In genomic region chr1:73326663-73327062, GRCh38 we compare ENCODE assay signal across 29 cellular contexts.
DNase-seq lines count a peak whose midpoint lies in the region; ATAC-seq, FAIRE-seq and TF ChIP-seq lines count a peak whose summit lies in the region.
"Had no signal": no experiment of that assay in that cellular context is flagged by ENCODE, and none has a peak within 500 bp of the region (broad histone marks: within the 10 kb centered on the region; RNA-seq: fewer than 3 reads in every experiment).

No MANE protein-coding gene starts in this region.

- no peak overlapping the region for H3K27ac ChIP-seq in GM12878 (ENCODE audit: control insufficient read depth, insufficient read depth)
- no peak overlapping the region for H3K27ac ChIP-seq in endodermal cell (ENCODE audit: low read depth, low read length)
- H3K27ac ChIP-seq in upper lobe of right lung: no peak overlapping the region
- H3K27ac ChIP-seq: BLaER1 had no signal

- peak; percentile 38; the same call in 2 of the 3 replicates for ATAC-seq in GM12878
- peak; percentile 9 for ATAC-seq in upper lobe of right lung
- ATAC-seq in GM18868 (IDR thresholded peaks at IDR 0.05; ENCODE audit: unreplicated experiment): no peak
- ATAC-seq in effector memory CD8-positive, alpha-beta T cell (replicated peaks): no peak

- no peak for TF ChIP-seq POLR2A in GM12878 (IDR thresholded peaks at IDR 0.05; ENCODE audit: low read depth, low read length)

- H3K4me1 ChIP-seq in GM12878 (ENCODE audit: control insufficient read depth, insufficient read depth, low read length) (no peaks in the 10 kb centered on the region), endodermal cell (ENCODE audit: control insufficient read depth, insufficient read depth, low read length) (no peaks in the 10 kb centered on the region), upper lobe of right lung (no peaks in the 10 kb centered on the region)
- H3K4me1 ChIP-seq: BE2C, BLaER1 had no signal

- intact Hi-C loops in GM12878 (cut with micrococcal nuclease; ENCODE audit: unreplicated experiment) (no loop called here), upper lobe of right lung (cut with DNase I) (no loop called here)

- no peak overlapping the region for H3K27ac Mint-ChIP-seq in endodermal cell
- no peak overlapping the region for H3K27ac Mint-ChIP-seq in effector memory CD8-positive, alpha-beta T cell
- H3K27ac Mint-ChIP-seq: CD14-positive monocyte; CD4-positive, alpha-beta memory T cell; CD4-positive, CD25-positive, alpha-beta regulatory T cell; CD8-positive, alpha-beta memory T cell had no signal

- TF ChIP-seq CTCF in GM12878 (IDR thresholded peaks at IDR 0.05 in 2 of 3, conservative IDR thresholded peaks at IDR 0.05 in 1 of 3; ENCODE audit: control insufficient read depth in 2 of 3, extremely low read depth in 1 of 3, insufficient read depth in 1 of 3, low read depth in 3 of 3, low read length in 3 of 3): no peak
- peak; percentile 40 for TF ChIP-seq CTCF in endodermal cell (conservative IDR thresholded peaks at IDR 0.05)
- no peak for TF ChIP-seq CTCF in upper lobe of right lung (IDR thresholded peaks at IDR 0.05)

- CTCF ChIA-PET in GM12878 (lab: Yijun Ruan, JAX): interaction anchor here (1.2 kb wide), 1 partner anchor 13 kb away, joined by 3 read pairs; no protein-coding TSS in a partner anchor

- BruUV-seq in GM12878 (replicated peaks; lab: Mats Ljungman, UMichigan): no TSS peak

- no peak overlapping the region for H2AFZ ChIP-seq in GM12878 (ENCODE audit: control insufficient read depth, low read depth, low read length)

- no peak overlapping the region for H3K4me2 ChIP-seq in GM12878 (ENCODE audit: control insufficient read depth, insufficient read depth)
- H3K4me2 ChIP-seq: BLaER1 had no signal

- H3K79me2 ChIP-seq in GM12878 (ENCODE audit: control insufficient read depth, insufficient read depth, low read length): no peaks in the 10 kb centered on the region

- no peaks in the 10 kb centered on the region for H3K36me3 Mint-ChIP-seq in endodermal cell (ENCODE audit: low read depth)
- H3K36me3 Mint-ChIP-seq in effector memory CD8-positive, alpha-beta T cell (ENCODE audit: insufficient read depth): no peaks in the 10 kb centered on the region
- H3K36me3 Mint-ChIP-seq: CD14-positive monocyte; CD4-positive, alpha-beta memory T cell; CD4-positive, CD25-positive, alpha-beta regulatory T cell; CD8-positive, alpha-beta memory T cell had no signal

- H3K4me3 Mint-ChIP-seq in endodermal cell: no peak overlapping the region
- H3K4me3 Mint-ChIP-seq in effector memory CD8-positive, alpha-beta T cell: no peak overlapping the region
- H3K4me3 Mint-ChIP-seq: CD14-positive monocyte; CD4-positive, alpha-beta memory T cell; CD4-positive, CD25-positive, alpha-beta regulatory T cell; CD8-positive, alpha-beta memory T cell had no signal

- no peak overlapping the region for H3K4me3 ChIP-seq in GM12878
- no peak overlapping the region for H3K4me3 ChIP-seq in endodermal cell (ENCODE audit: low read length)
- no peak overlapping the region for H3K4me3 ChIP-seq in upper lobe of right lung
- H3K4me3 ChIP-seq: BLaER1 had no signal

- TF ChIP-seq EP300 in GM12878 (IDR thresholded peaks at IDR 0.05; ENCODE audit: borderline replicate concordance in 1 of 2, control insufficient read depth in 1 of 2, low read depth in 2 of 2, low read length in 2 of 2): no peak

- RAD21 ChIA-PET in GM12878 (lab: Charles Lee; ENCODE audit: unreplicated experiment): no interaction called here

- SMC1A ChIA-PET in GM12878 (lab: Charles Lee; ENCODE audit: uncharacterized antibody, unreplicated experiment): interaction anchor here (1.6 kb wide), 1 partner anchor 11 kb away, joined by 3 read pairs; no protein-coding TSS in a partner anchor

- H3K27me3 ChIP-seq in GM12878 (replicated peaks in 1 of 2; ENCODE audit: control insufficient read depth in 2 of 2, insufficient read depth in 2 of 2, low read length in 1 of 2): no peaks in the 10 kb centered on the region
- no peaks in the 10 kb centered on the region for H3K27me3 ChIP-seq in endodermal cell (ENCODE audit: control insufficient read depth, insufficient read depth, low read length, poor library complexity, severe bottlenecking)
- H3K27me3 ChIP-seq in upper lobe of right lung: no peaks in the 10 kb centered on the region
- H3K27me3 ChIP-seq: BE2C, BLaER1 had no signal

- DNase-seq in GM12878 (ENCODE audit: low read depth, low spot score) (no peak), endodermal cell (no peak), mesenteric fat pad (ENCODE audit: low spot score) (peak; percentile 75), upper lobe of right lung (no peak), NCI-H2171 (lab: John Stamatoyannopoulos, UW) (no peak)
- DNase-seq in stimulated activated CD4-positive, alpha-beta T cell treated with anti-CD3 and anti-CD28 coated beads, Interleukin-4, amount 100 ng/mL, for 1 hour: no peak
- no peak for DNase-seq in effector memory CD8-positive, alpha-beta T cell
- DNase-seq: 8988T; ACHN; BE2C; C1 segment of cervical spinal cord; CD4-positive, alpha-beta memory T cell; CD4-positive, CD25-positive, alpha-beta regulatory T cell; CD8-positive, alpha-beta memory T cell; COR-L47; DMS 273 treated with DMSO at 0.1 percent for 48 hours; DMS153; DMS53; DMS79; DND-41; EL; GDM1 had no signal

- no peak for TF ChIP-seq RAD21 in GM12878 (IDR thresholded peaks at IDR 0.05; ENCODE audit: insufficient read depth, low read depth, low read length)

- no peaks in the 10 kb centered on the region for H3K36me3 ChIP-seq in GM12878 (ENCODE audit: control insufficient read depth in 2 of 2, insufficient read depth in 2 of 2, low read length in 1 of 2)
- no peaks in the 10 kb centered on the region for H3K36me3 ChIP-seq in endodermal cell (ENCODE audit: control insufficient read depth, insufficient read depth, low read length)
- no peaks in the 10 kb centered on the region for H3K36me3 ChIP-seq in upper lobe of right lung
- H3K36me3 ChIP-seq: BE2C, BLaER1 had no signal

- H4K20me1 ChIP-seq in GM12878 (ENCODE audit: control insufficient read depth, insufficient read depth): no peaks in the 10 kb centered on the region
- H4K20me1 ChIP-seq: BLaER1 had no signal

- no peaks in the 10 kb centered on the region for H3K4me1 Mint-ChIP-seq in endodermal cell
- no peaks in the 10 kb centered on the region for H3K4me1 Mint-ChIP-seq in effector memory CD8-positive, alpha-beta T cell (ENCODE audit: low read depth in 2 of 2)
- H3K4me1 Mint-ChIP-seq: CD14-positive monocyte; CD4-positive, alpha-beta memory T cell; CD4-positive, CD25-positive, alpha-beta regulatory T cell; CD8-positive, alpha-beta memory T cell had no signal

- peaks cover 9% of the 10 kb centered on the region for H3K9me3 Mint-ChIP-seq in endodermal cell
- peaks cover 0 to 17% of the 10 kb centered on the region in 2 donors for H3K9me3 Mint-ChIP-seq in effector memory CD8-positive, alpha-beta T cell

- FAIRE-seq in GM12878 (lab: Jason Lieb, UNC): no peak
- FAIRE-seq: A204.1, GM12891, GM18507, GM19239 had no signal

- 24% methylated on average over 5 of the region's 5 CpGs for WGBS in GM12878 (ENCODE audit: insufficient coverage, insufficient replicate concordance, low lambda C conversion rate, missing lambda C conversion rate)
- 87 to 92% methylated on average over 3 to 5 of the region's 5 CpGs for WGBS in endodermal cell (ENCODE audit: insufficient coverage in 1 of 2, insufficient read length in 1 of 2), 2 experiments

- no peaks in the 10 kb centered on the region for H3K27me3 Mint-ChIP-seq in endodermal cell (ENCODE audit: insufficient read depth)
- no peaks in the 10 kb centered on the region for H3K27me3 Mint-ChIP-seq in effector memory CD8-positive, alpha-beta T cell
- H3K27me3 Mint-ChIP-seq: CD4-positive, alpha-beta memory T cell; CD4-positive, CD25-positive, alpha-beta regulatory T cell; CD8-positive, alpha-beta memory T cell had no signal

- H3K9me3 ChIP-seq in GM12878 (replicated peaks; ENCODE audit: control insufficient read depth, insufficient read depth, low read length) (no peaks in the 10 kb centered on the region), endodermal cell (ENCODE audit: control insufficient read depth, low read length) (no peaks in the 10 kb centered on the region), upper lobe of right lung (peaks cover 2% of the 10 kb centered on the region)
- H3K9me3 ChIP-seq: BE2C had no signal

- in situ Hi-C loops in GM12878 (cut with MboI): no loop called here

- POLR2A ChIA-PET in GM12878 (lab: Charles Lee): no interaction called here

- H3K9ac ChIP-seq in GM12878 (ENCODE audit: control insufficient read depth, insufficient read depth, low read length): no peak overlapping the region
- no peak overlapping the region for H3K9ac ChIP-seq in endodermal cell (ENCODE audit: extremely low read depth, low read length, poor library complexity, severe bottlenecking)
- H3K9ac ChIP-seq: BLaER1 had no signal

TF ChIP-seq in GM12878, 131 proteins besides CTCF, POLR2A, EP300 and RAD21 (continues in another document):
- TF ChIP-seq TAF1 (IDR thresholded peaks at IDR 0.05; ENCODE audit: borderline replicate concordance, low read depth, low read length) (no peak), SUPT20H (IDR thresholded peaks at IDR 0.05; ENCODE audit: borderline replicate concordance, control insufficient read depth, low read depth, low read length) (no peak), MEF2A (IDR thresholded peaks at IDR 0.05; ENCODE audit: insufficient read depth, low read depth, low read length) (no peak), RFX5 (IDR thresholded peaks at IDR 0.05; ENCODE audit: low read depth, low read length) (no peak)

Comparison
In these comparisons a context has a peak if more than half of its experiments do, and no peak if none do; other contexts are left out.
1. ATAC-seq: peak in GM12878 (single experiment) and upper lobe of right lung (single experiment); none in GM18868 (single experiment) and effector memory CD8-positive, alpha-beta T cell (single experiment).